ENCODE assay signal across 1 cellular context in genomic region chr6:34392497-34393190, GRCh38.
A peak's percentile ranks its signal among the peaks of the same experiment; 100 is the strongest.
TF ChIP-seq lines count a peak whose summit lies in the region.

TSS of gene NUDT3 (minus strand) at chr6:34392669. CDS start at chr6:34392362, 307 bp downstream.

TF ChIP-seq in K562, 482 proteins besides CTCF, POLR2A, EP300 and RAD21 (continued from another document and continues in another):
- TF ChIP-seq, protein P1, sequence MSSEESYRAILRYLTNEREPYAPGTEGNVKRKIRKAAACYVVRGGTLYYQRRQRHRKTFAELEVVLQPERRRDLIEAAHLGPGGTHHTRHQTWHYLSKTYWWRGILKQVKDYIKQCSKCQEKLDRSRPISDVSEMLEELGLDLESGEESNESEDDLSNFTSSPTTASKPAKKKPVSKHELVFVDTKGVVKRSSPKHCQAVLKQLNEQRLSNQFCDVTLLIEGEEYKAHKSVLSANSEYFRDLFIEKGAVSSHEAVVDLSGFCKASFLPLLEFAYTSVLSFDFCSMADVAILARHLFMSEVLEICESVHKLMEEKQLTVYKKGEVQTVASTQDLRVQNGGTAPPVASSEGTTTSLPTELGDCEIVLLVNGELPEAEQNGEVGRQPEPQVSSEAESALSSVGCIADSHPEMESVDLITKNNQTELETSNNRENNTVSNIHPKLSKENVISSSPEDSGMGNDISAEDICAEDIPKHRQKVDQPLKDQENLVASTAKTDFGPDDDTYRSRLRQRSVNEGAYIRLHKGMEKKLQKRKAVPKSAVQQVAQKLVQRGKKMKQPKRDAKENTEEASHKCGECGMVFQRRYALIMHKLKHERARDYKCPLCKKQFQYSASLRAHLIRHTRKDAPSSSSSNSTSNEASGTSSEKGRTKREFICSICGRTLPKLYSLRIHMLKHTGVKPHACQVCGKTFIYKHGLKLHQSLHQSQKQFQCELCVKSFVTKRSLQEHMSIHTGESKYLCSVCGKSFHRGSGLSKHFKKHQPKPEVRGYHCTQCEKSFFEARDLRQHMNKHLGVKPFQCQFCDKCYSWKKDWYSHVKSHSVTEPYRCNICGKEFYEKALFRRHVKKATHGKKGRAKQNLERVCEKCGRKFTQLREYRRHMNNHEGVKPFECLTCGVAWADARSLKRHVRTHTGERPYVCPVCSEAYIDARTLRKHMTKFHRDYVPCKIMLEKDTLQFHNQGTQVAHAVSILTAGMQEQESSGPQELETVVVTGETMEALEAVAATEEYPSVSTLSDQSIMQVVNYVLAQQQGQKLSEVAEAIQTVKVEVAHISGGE (CRISPR knock-in tag; IDR thresholded peaks at IDR 0.05): peak in 1 of 3 experiments; percentile 34; a peak in 2 of 6 replicates
- TF ChIP-seq, protein P2, sequence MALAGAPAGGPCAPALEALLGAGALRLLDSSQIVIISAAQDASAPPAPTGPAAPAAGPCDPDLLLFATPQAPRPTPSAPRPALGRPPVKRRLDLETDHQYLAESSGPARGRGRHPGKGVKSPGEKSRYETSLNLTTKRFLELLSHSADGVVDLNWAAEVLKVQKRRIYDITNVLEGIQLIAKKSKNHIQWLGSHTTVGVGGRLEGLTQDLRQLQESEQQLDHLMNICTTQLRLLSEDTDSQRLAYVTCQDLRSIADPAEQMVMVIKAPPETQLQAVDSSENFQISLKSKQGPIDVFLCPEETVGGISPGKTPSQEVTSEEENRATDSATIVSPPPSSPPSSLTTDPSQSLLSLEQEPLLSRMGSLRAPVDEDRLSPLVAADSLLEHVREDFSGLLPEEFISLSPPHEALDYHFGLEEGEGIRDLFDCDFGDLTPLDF (CRISPR knock-in tag; IDR thresholded peaks at IDR 0.05): peak; percentile 90
- peak; percentile 98 for TF ChIP-seq KLF13 (tag; IDR thresholded peaks at IDR 0.05; ENCODE audit: borderline replicate concordance, low read depth)
- TF ChIP-seq NFYB (IDR thresholded peaks at IDR 0.05; ENCODE audit: extremely low read depth, insufficient read length): no peak
- TF ChIP-seq ETV1 (tag; conservative IDR thresholded peaks at IDR 0.05; ENCODE audit: low read depth): peak; percentile 88
- TF ChIP-seq MYC (IDR thresholded peaks at IDR 0.05; ENCODE audit: low read depth, low read length): no peak; the same call in none of the 2 replicates
- no peak for TF ChIP-seq MYC (CRISPR knock-in tag; IDR thresholded peaks at IDR 0.05; ENCODE audit: borderline replicate concordance, low read depth)
- TF ChIP-seq ZFPM2 (CRISPR knock-in tag; IDR thresholded peaks at IDR 0.05): peak; percentile 59; the same call in 1 of the 2 replicates
- peak in 1 of 2 experiments; percentile 90; a peak in 2 of 4 replicates for TF ChIP-seq HDAC1 (IDR thresholded peaks at IDR 0.05)
- TF ChIP-seq CBX5 (IDR thresholded peaks at IDR 0.05; ENCODE audit: borderline replicate concordance, low read depth): 0 out of 2 replicates have a peak, but pooled peaks have one; percentile 30
- no peak for TF ChIP-seq ZNF318 (IDR thresholded peaks at IDR 0.05; ENCODE audit: borderline replicate concordance in 1 of 2, low read depth in 1 of 2)
- peak; percentile 79 for TF ChIP-seq POLR2H (tag; IDR thresholded peaks at IDR 0.05; ENCODE audit: low read depth)
- TF ChIP-seq NR2F6 (CRISPR knock-in tag; IDR thresholded peaks at IDR 0.05): no peak
- peak; percentile 92 for TF ChIP-seq RBFOX2 (IDR thresholded peaks at IDR 0.05; ENCODE audit: low read depth, low read length)
- TF ChIP-seq ASH1L (IDR thresholded peaks at IDR 0.05; ENCODE audit: borderline replicate concordance, low read depth, partially characterized antibody): no peak
- TF ChIP-seq ARID1B (IDR thresholded peaks at IDR 0.05): peak; percentile 63; the same call in 1 of the 2 replicates
- no peak for TF ChIP-seq HMG20B (CRISPR knock-in tag; IDR thresholded peaks at IDR 0.05)
- TF ChIP-seq, protein P3, sequence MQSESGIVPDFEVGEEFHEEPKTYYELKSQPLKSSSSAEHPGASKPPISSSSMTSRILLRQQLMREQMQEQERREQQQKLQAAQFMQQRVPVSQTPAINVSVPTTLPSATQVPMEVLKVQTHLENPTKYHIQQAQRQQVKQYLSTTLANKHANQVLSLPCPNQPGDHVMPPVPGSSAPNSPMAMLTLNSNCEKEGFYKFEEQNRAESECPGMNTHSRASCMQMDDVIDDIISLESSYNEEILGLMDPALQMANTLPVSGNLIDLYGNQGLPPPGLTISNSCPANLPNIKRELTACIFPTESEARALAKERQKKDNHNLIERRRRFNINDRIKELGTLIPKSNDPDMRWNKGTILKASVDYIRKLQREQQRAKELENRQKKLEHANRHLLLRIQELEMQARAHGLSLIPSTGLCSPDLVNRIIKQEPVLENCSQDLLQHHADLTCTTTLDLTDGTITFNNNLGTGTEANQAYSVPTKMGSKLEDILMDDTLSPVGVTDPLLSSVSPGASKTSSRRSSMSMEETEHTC (IDR thresholded peaks at IDR 0.05): peak; percentile 63; the same call in 1 of the 2 replicates
- peak; percentile 94 for TF ChIP-seq GATAD2B (IDR thresholded peaks at IDR 0.05; ENCODE audit: borderline replicate concordance)
- TF ChIP-seq CBFB (CRISPR knock-in tag; IDR thresholded peaks at IDR 0.05): peak; percentile 77; the same call in 1 of the 2 replicates
- TF ChIP-seq POLR3A (IDR thresholded peaks at IDR 0.05; ENCODE audit: borderline replicate concordance, extremely low read depth, insufficient read depth, insufficient read length): no peak
- TF ChIP-seq, protein P4, sequence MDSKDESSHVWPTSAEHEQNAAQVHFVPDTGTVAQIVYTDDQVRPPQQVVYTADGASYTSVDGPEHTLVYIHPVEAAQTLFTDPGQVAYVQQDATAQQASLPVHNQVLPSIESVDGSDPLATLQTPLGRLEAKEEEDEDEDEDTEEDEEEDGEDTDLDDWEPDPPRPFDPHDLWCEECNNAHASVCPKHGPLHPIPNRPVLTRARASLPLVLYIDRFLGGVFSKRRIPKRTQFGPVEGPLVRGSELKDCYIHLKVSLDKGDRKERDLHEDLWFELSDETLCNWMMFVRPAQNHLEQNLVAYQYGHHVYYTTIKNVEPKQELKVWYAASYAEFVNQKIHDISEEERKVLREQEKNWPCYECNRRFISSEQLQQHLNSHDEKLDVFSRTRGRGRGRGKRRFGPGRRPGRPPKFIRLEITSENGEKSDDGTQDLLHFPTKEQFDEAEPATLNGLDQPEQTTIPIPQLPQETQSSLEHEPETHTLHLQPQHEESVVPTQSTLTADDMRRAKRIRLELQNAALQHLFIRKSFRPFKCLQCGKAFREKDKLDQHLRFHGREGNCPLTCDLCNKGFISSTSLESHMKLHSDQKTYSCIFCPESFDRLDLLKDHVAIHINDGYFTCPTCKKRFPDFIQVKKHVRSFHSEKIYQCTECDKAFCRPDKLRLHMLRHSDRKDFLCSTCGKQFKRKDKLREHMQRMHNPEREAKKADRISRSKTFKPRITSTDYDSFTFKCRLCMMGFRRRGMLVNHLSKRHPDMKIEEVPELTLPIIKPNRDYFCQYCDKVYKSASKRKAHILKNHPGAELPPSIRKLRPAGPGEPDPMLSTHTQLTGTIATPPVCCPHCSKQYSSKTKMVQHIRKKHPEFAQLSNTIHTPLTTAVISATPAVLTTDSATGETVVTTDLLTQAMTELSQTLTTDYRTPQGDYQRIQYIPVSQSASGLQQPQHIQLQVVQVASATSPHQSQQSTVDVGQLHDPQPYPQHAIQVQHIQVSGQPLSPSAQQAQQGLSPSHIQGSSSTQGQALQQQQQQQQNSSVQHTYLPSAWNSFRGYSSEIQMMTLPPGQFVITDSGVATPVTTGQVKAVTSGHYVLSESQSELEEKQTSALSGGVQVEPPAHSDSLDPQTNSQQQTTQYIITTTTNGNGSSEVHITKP (IDR thresholded peaks at IDR 0.05; ENCODE audit: partially characterized antibody): no peak
- no peak for TF ChIP-seq ZNF311 (CRISPR knock-in tag; IDR thresholded peaks at IDR 0.05)
- TF ChIP-seq TBP (optimal IDR thresholded peaks at IDR 0.05; ENCODE audit: low read depth, low read length): peak; percentile 77
- 0 out of 2 replicates have a peak, but pooled peaks have one; percentile 20 for TF ChIP-seq GATAD2A (IDR thresholded peaks at IDR 0.05)
- TF ChIP-seq ZNF124 (CRISPR knock-in tag; IDR thresholded peaks at IDR 0.05): no peak
- no peak for TF ChIP-seq NR1H2 (CRISPR knock-in tag; IDR thresholded peaks at IDR 0.05)
- TF ChIP-seq ZNF408 (CRISPR knock-in tag; IDR thresholded peaks at IDR 0.05; ENCODE audit: low read depth): no peak
- TF ChIP-seq RAD51 (IDR thresholded peaks at IDR 0.05; ENCODE audit: borderline replicate concordance, low read depth): no peak
- TF ChIP-seq ZKSCAN1 (IDR thresholded peaks at IDR 0.05; ENCODE audit: low read depth, low read length): peak; percentile 59; the same call in 1 of the 2 replicates
- TF ChIP-seq, protein P5, sequence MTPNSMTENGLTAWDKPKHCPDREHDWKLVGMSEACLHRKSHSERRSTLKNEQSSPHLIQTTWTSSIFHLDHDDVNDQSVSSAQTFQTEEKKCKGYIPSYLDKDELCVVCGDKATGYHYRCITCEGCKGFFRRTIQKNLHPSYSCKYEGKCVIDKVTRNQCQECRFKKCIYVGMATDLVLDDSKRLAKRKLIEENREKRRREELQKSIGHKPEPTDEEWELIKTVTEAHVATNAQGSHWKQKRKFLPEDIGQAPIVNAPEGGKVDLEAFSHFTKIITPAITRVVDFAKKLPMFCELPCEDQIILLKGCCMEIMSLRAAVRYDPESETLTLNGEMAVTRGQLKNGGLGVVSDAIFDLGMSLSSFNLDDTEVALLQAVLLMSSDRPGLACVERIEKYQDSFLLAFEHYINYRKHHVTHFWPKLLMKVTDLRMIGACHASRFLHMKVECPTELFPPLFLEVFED (CRISPR knock-in tag; conservative IDR thresholded peaks at IDR 0.05): no peak
- TF ChIP-seq ZNF133 (CRISPR knock-in tag; IDR thresholded peaks at IDR 0.05): no peak
